ENCODE assay signal across 16 cellular contexts in the genomic region with DNA sequence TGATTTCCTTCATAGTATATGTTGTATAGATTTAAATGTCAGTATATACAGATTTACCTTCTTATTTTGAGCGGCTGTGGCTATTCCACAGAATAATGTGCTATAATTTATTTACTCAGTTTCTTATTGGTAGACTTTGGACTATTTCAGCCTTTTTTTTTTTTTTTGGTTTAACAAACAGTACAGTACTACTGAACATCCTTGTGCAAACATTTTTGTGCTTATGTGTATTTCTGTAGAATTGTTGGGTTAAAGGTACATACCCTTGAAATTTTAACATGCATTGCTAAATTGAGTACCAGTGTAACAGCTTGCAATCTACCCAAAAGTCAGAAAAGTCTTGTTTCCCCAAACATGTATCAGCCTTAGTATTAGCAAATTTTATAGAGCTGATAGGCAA.
DNase-seq lines count a peak whose midpoint lies in the region; ATAC-seq and TF ChIP-seq lines count a peak whose summit lies in the region.
"Had no signal": no experiment of that assay in that cellular context is flagged by ENCODE, and none has a peak within 500 bp of the region (broad histone marks: within the 10 kb centered on the region; RNA-seq: fewer than 3 reads in every experiment).

No MANE protein-coding gene starts in this region.

- no peaks in the 10 kb centered on the region for H3K36me3 ChIP-seq in OCI-LY3 (replicated peaks; ENCODE audit: low read depth, low read length)
- H3K36me3 ChIP-seq: SJSA1 had no signal

- no peak overlapping the region for H3K4me3 Mint-ChIP-seq in memory B cell

- H3K79me2 ChIP-seq in OCI-LY3 (ENCODE audit: low read length): no peaks in the 10 kb centered on the region

- peak; percentile 30 for DNase-seq in DMS53 (lab: John Stamatoyannopoulos, UW)
- no peak for DNase-seq in DMS53 treated with DMSO at 0.1 percent for 48 hours (lab: John Stamatoyannopoulos, UW; ENCODE audit: unreplicated experiment)
- DNase-seq in memory B cell (ENCODE audit: low spot score in 2 of 2): no peak
- DNase-seq in NCI-H510A treated with DMSO at 0.1 percent for 48 hours (lab: John Stamatoyannopoulos, UW): no peak
- no peak for DNase-seq in activated gamma-delta T cell treated with Interleukin-2 at 50 U/mL for 16 hours
- no peak for DNase-seq in medulla oblongata (ENCODE audit: extremely low spot score)
- no peak for DNase-seq in LoVo (ENCODE audit: low spot score)
- DNase-seq: GF-D8; NCI-H1417; NCI-H187 treated with DMSO at 0.1 percent for 48 hours; NCI-H345; NCI-H69; NK-92 treated with Interleukin-12 subunit alpha and Interleukin-12 subunit beta, amount 100 ng/mL, for 24 hours; PC-9 had no signal

- peak overlapping the region; percentile 70 for H3K4me3 ChIP-seq in OCI-LY3 (ENCODE audit: low read length)
- H3K4me3 ChIP-seq: PC-9, SJSA1 had no signal

- peaks cover 4% of the 10 kb centered on the region for H3K36me3 Mint-ChIP-seq in memory B cell

- TF ChIP-seq CTCF in OCI-LY3 (IDR thresholded peaks at IDR 0.05; ENCODE audit: low read depth, low read length): no peak

- H3K4me1 ChIP-seq in OCI-LY3 (ENCODE audit: low read length): peaks cover 54% of the 10 kb centered on the region

- no peaks in the 10 kb centered on the region for H4K20me1 ChIP-seq in OCI-LY3 (ENCODE audit: insufficient read depth, low read length)

- peak overlapping the region; percentile 46; the same call in 1 of the 2 replicates for H2AFZ ChIP-seq in OCI-LY3 (ENCODE audit: low read depth, low read length)
- H2AFZ ChIP-seq: PC-9 had no signal

- peak overlapping the region; percentile 92 for H3K27ac Mint-ChIP-seq in memory B cell

- peak overlapping the region; percentile 99 for H3K27ac ChIP-seq in OCI-LY3 (ENCODE audit: low read length)
- H3K27ac ChIP-seq: PC-9, SJSA1 had no signal

- peak overlapping the region; percentile 88 for H3K9ac ChIP-seq in OCI-LY3 (ENCODE audit: low read length)

- no peaks in the 10 kb centered on the region for H3K9me3 ChIP-seq in OCI-LY3 (ENCODE audit: insufficient read depth, low read length)
- H3K9me3 ChIP-seq: SJSA1 had no signal

- no peaks in the 10 kb centered on the region for H3K27me3 ChIP-seq in OCI-LY3 (ENCODE audit: low read depth, low read length)
- H3K27me3 ChIP-seq: SJSA1 had no signal

- ATAC-seq in memory B cell (ENCODE audit: low read depth): no peak

- peaks cover 1% of the 10 kb centered on the region for H3K9me3 Mint-ChIP-seq in memory B cell

- peaks cover 42% of the 10 kb centered on the region for H3K4me1 Mint-ChIP-seq in memory B cell

- no peaks in the 10 kb centered on the region for H3K27me3 Mint-ChIP-seq in memory B cell

- peak overlapping the region; percentile 88 for H3K4me2 ChIP-seq in OCI-LY3 (ENCODE audit: low read length)
- H3K4me2 ChIP-seq: PC-9 had no signal
